Comparison of ENCODE assay signal across 9 cellular contexts in genomic region chr1:30378991-30379581, GRCh38.
DNase-seq lines count a peak whose midpoint lies in the region; ATAC-seq and TF ChIP-seq lines count a peak whose summit lies in the region.
"Had no signal": no experiment of that assay in that cellular context is flagged by ENCODE, and none has a peak within 500 bp of the region (broad histone marks: within the 10 kb centered on the region; RNA-seq: fewer than 3 reads in every experiment).

No MANE protein-coding gene starts in this region.

- H4K8ac ChIP-seq in neuronal stem cell (ENCODE audit: low read depth, low read length), result no peak overlapping the region

- H2BK120ac ChIP-seq in neuronal stem cell (ENCODE audit: low read depth, low read length), result no peak overlapping the region

- peak overlapping the region; percentile 76 for H3K27ac Mint-ChIP-seq in HFFc6
- H3K27ac Mint-ChIP-seq: activated B cell treated with CpG ODN at 0.5 μM for 24 hours had no signal

- H3K36me3 ChIP-seq in BJ (ENCODE audit: control insufficient read depth, insufficient read depth, low read length) (no peaks in the 10 kb centered on the region), neuronal stem cell (replicated peaks in 1 of 2; ENCODE audit: control insufficient read depth in 2 of 2, insufficient read depth in 2 of 2, low read length in 2 of 2) (no peaks in the 10 kb centered on the region)

- TF ChIP-seq CTCF in BJ (IDR thresholded peaks at IDR 0.05; ENCODE audit: insufficient read depth, low read depth, low read length), result no peak
- no peak for TF ChIP-seq CTCF in HFFc6 (IDR thresholded peaks at IDR 0.05)
- TF ChIP-seq CTCF in coronary artery (IDR thresholded peaks at IDR 0.05), result no peak

- H2BK12ac ChIP-seq in neuronal stem cell (ENCODE audit: low read length), result no peak overlapping the region

- H3K14ac ChIP-seq in neuronal stem cell (ENCODE audit: low read length), result no peak overlapping the region

- H3K4me3 Mint-ChIP-seq in HFFc6, result peak overlapping the region; percentile 28; the same call in 1 of the 2 replicates
- H3K4me3 Mint-ChIP-seq: activated B cell treated with CpG ODN at 0.5 μM for 24 hours had no signal

- DNase-seq in BJ (ENCODE audit: low read depth) (peak; percentile 85), HFFc6 (peak; percentile 51), coronary artery (ENCODE audit: low spot score) (peak; percentile 58), neuronal stem cell (ENCODE audit: low spot score) (no peak)
- DNase-seq: activated B cell treated with CpG ODN at 0.5 μM for 24 hours had no signal

- H3K9ac ChIP-seq in neuronal stem cell (ENCODE audit: low read depth, low read length, poor library complexity), result no peak overlapping the region

- no peak overlapping the region for H2AK5ac ChIP-seq in neuronal stem cell (ENCODE audit: low read depth, low read length)

- H3K27me3 Mint-ChIP-seq in HFFc6 (ENCODE audit: insufficient read depth), result peaks cover 16% of the 10 kb centered on the region

- H3K18ac ChIP-seq in neuronal stem cell (ENCODE audit: low read length), result peak overlapping the region; percentile 46

- no peaks in the 10 kb centered on the region for H3K36me3 Mint-ChIP-seq in HFFc6 (ENCODE audit: low read depth)

- H3K4me1 ChIP-seq in neuronal stem cell (ENCODE audit: control insufficient read depth in 2 of 2, insufficient read depth in 1 of 2, low read depth in 1 of 2, low read length in 2 of 2), result peaks cover 0 to 27% of the 10 kb centered on the region in 2 donors

- POLR2A ChIA-PET in BJ (lab: Charles Lee), result no interaction called here

- H3K9me3 Mint-ChIP-seq in HFFc6, result no peaks in the 10 kb centered on the region
- H3K9me3 Mint-ChIP-seq: activated B cell treated with CpG ODN at 0.5 μM for 24 hours had no signal

- no peak overlapping the region for H2BK5ac ChIP-seq in neuronal stem cell (ENCODE audit: low read length)

- WGBS in neuronal stem cell (ENCODE audit: extremely low coverage in 2 of 2, insufficient read length in 2 of 2, insufficient replicate concordance in 1 of 2), 2 donors, result no CpG with 5 or more reads among the region's 18 CpGs

- H3K23ac ChIP-seq in neuronal stem cell (ENCODE audit: low read depth, low read length, poor library complexity), result no peak overlapping the region

- no peak for ATAC-seq in HG03025 (IDR thresholded peaks at IDR 0.05; ENCODE audit: low FRiP score, unreplicated experiment)
- no peak for ATAC-seq in HG03175 (IDR thresholded peaks at IDR 0.05; ENCODE audit: unreplicated experiment)
- ATAC-seq in GM19455 (IDR thresholded peaks at IDR 0.05; ENCODE audit: unreplicated experiment), result no peak
- no peak for ATAC-seq in GM19324 (IDR thresholded peaks at IDR 0.05; ENCODE audit: low FRiP score, unreplicated experiment)

- H4K91ac ChIP-seq in neuronal stem cell (ENCODE audit: low read depth, low read length, poor library complexity), result no peak overlapping the region

- CTCF ChIA-PET in BJ (lab: Yijun Ruan, JAX), result interaction anchor here (1.0 to 3.7 kb wide), 17 partner anchors 10 to 1147 kb away, joined by 3 to 34 read pairs (median 7); no protein-coding TSS in a partner anchor

- H3K4me3 ChIP-seq in BJ (ENCODE audit: low read depth, low read length) (no peak overlapping the region), coronary artery (no peak overlapping the region), neuronal stem cell (ENCODE audit: low read length in 2 of 2) (no peak overlapping the region)

- H2AFZ ChIP-seq in neuronal stem cell (ENCODE audit: low read length), result no peak overlapping the region

- H3K27ac ChIP-seq in coronary artery, result no peak overlapping the region
- no peak overlapping the region for H3K27ac ChIP-seq in neuronal stem cell (replicated peaks; ENCODE audit: low read length)

- no peaks in the 10 kb centered on the region for H3K79me1 ChIP-seq in neuronal stem cell (ENCODE audit: low read depth, low read length)

- no peaks in the 10 kb centered on the region for H3K9me3 ChIP-seq in neuronal stem cell (replicated peaks in 1 of 2; ENCODE audit: control insufficient read depth in 2 of 2, insufficient read depth in 1 of 2, low read depth in 1 of 2, low read length in 2 of 2)

- peaks cover 1% of the 10 kb centered on the region for H3K27me3 ChIP-seq in BJ (ENCODE audit: control insufficient read depth, insufficient read depth, low read length)
- H3K27me3 ChIP-seq in neuronal stem cell (ENCODE audit: control insufficient read depth in 3 of 3, insufficient read depth in 3 of 3, low read depth in 1 of 3, low read length in 3 of 3), result peaks cover 0 to 4% (median 0%) of the 10 kb centered on the region in 3 experiments

- H3K4me2 ChIP-seq in neuronal stem cell (ENCODE audit: insufficient read depth, low read length, poor library complexity, severe bottlenecking), result no peak overlapping the region

- peak overlapping the region; percentile 96 for H2BK15ac ChIP-seq in neuronal stem cell (ENCODE audit: low read length)

- H3K4me1 Mint-ChIP-seq in HFFc6 (ENCODE audit: low read depth), result peaks cover 13% of the 10 kb centered on the region

- no peak overlapping the region for H3K4ac ChIP-seq in neuronal stem cell (ENCODE audit: low read length)
